In the genomic region with DNA sequence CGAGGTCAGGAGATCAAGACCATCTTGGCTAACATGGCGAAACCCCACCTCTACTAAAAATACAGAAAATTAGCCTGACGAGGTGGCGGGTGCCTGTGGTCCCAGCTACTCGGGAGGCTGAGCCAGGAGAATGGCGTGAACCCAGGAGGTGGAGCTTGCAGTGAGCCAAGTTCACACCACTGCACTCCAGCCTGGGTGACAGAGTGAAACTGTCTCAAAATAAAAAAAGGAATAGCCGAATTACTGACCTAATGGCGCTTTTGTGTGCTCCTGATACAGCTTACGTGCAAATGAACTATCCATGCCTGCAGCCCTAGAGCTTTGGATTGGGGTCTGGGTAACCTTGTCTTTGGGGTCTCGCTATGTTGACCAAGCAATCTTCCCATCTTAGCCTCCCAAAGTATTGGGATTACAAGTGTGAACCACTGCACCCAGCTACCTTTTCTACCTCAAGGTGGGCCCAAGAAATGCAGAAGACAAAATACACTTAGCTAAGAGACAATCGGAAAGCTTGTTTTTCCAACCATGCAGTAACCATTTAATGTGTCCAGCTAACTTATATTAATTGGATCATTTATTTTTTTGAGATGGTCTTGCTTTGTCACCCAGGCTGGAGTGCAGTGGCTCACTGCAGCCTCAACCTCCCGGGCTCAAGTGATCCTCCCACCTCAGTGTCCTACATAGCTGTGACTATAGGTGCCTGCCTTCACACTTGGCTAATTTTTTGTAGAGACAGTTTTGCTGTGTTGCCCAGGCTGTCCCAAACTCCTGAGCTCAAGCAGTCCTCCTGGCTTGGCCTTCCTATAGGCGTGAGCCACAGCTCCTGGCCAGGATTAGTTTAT, we compare ENCODE assay signal across 16 cellular contexts. TPM values are rescaled to one million over a fixed set of nuclear protein-coding genes. Genes with fewer than 3 reads are reported as not detected.
DNase-seq lines count a peak whose midpoint lies in the region; ATAC-seq, FAIRE-seq and TF ChIP-seq lines count a peak whose summit lies in the region.
"Had no signal": no experiment of that assay in that cellular context is flagged by ENCODE, and none has a peak within 500 bp of the region (broad histone marks: within the 10 kb centered on the region; RNA-seq: fewer than 3 reads in every experiment).

No MANE protein-coding gene starts in this region.

- peaks cover 43% of the 10 kb centered on the region; the same call in 2 of the 3 replicates for H3K36me3 ChIP-seq in K562 (ENCODE audit: control insufficient read depth, insufficient read depth, low read length)

- POLR2A ChIA-PET in A549 (lab: Yijun Ruan, JAX) (interaction anchor here (0.8 to 1.2 kb wide), 3 partner anchors 15 to 232 kb away, joined by 4 read pairs; no protein-coding TSS in a partner anchor), K562 (lab: Yijun Ruan, JAX) (interaction anchor here (0.5 to 1.6 kb wide), 15 partner anchors 9 to 561 kb away, joined by 3 to 11 read pairs (median 3); partner anchors contain the start of genes OXA1L and PPP1R3E)

- H3K27ac ChIP-seq in A549: no peak overlapping the region
- no peak overlapping the region for H3K27ac ChIP-seq in K562 (ENCODE audit: extremely low read depth, low read depth, low read length)
- H3K27ac ChIP-seq: pancreas, thoracic aorta had no signal

- TF ChIP-seq POLR2A in A549 (IDR thresholded peaks at IDR 0.05; ENCODE audit: low read length) (0 out of 2 replicates have a peak, but pooled peaks have one; percentile 16), GM19193 (IDR thresholded peaks at IDR 0.05; ENCODE audit: extremely low read depth, insufficient read depth, insufficient read length) (peak; percentile 39), K562 (conservative IDR thresholded peaks at IDR 0.05) (peak; percentile 68), erythroblast (IDR thresholded peaks at IDR 0.05; ENCODE audit: low read length) (no peak)

- DNase-seq in A549 (ENCODE audit: low read depth in 1 of 2, low spot score in 1 of 2) (no peak), K562 (ENCODE audit: extremely low read depth in 1 of 4, low spot score in 3 of 4) (no peak), erythroblast (lab: John Stamatoyannopoulos, UW) (no peak), NCI-H226 (no peak)
- DNase-seq: activated CD4-positive, CD25-positive, alpha-beta regulatory T cell treated with anti-CD3 and anti-CD28 coated beads, Interleukin-2, amount 50 U/mL, for 72 hours; KBM-7; left cardiac atrium; mucosa of descending colon; NCI-H1105 treated with DMSO at 0.1 percent for 48 hours; pancreas; stimulated activated CD4-positive, alpha-beta T cell treated with anti-CD3 and anti-CD28 coated beads, Interleukin-4, amount 100 ng/mL, for 24 hours; T-helper 2 cell had no signal

- no peaks in the 10 kb centered on the region for H3K9me1 ChIP-seq in K562 (ENCODE audit: control insufficient read depth, insufficient read depth, low read length)

- ATAC-seq in A549 (peak in 1 of 2 experiments; percentile 21; a peak in 3 of 6 replicates), K562 (peak; percentile 28), HG03135 (IDR thresholded peaks at IDR 0.05; ENCODE audit: unreplicated experiment) (no peak)
- ATAC-seq: left cardiac atrium, mucosa of descending colon, pancreas, Right ventricle myocardium inferior had no signal

- no peak overlapping the region for H2AFZ ChIP-seq in K562 (ENCODE audit: low read depth, low read length)

- TF ChIP-seq EP300 in A549 (IDR thresholded peaks at IDR 0.05): no peak
- TF ChIP-seq EP300 in K562 (IDR thresholded peaks at IDR 0.05; ENCODE audit: low read length): no peak

- H3K79me2 ChIP-seq in K562 (ENCODE audit: control insufficient read depth, insufficient read depth, low read length): peaks cover 26% of the 10 kb centered on the region

- CTCF ChIA-PET in A549 (lab: Yijun Ruan, JAX): interaction anchor here (0.7 to 14.7 kb wide), 30 partner anchors 9 to 237 kb away, joined by 3 to 186 read pairs (median 4); partner anchors contain the start of genes BCL2L2, CMTM5 and SLC22A17
- CTCF ChIA-PET in K562 (lab: Yijun Ruan, JAX; ENCODE audit: low intra/inter-chr PET ratio): interaction anchor here (0.7 to 2.4 kb wide), 3 partner anchors 62 to 549 kb away, joined by 3 to 10 read pairs (median 5); no protein-coding TSS in a partner anchor

- H3K4me1 ChIP-seq in A549 (peaks cover 15% of the 10 kb centered on the region), K562 (replicated peaks in 1 of 2; ENCODE audit: control insufficient read depth in 2 of 2, insufficient read depth in 2 of 2, low read length in 2 of 2) (peaks cover 3 to 8% of the 10 kb centered on the region in 2 experiments; a peak in 4 of 5 replicates)

- TF ChIP-seq CTCF in A549 (IDR thresholded peaks at IDR 0.05): no peak
- TF ChIP-seq CTCF in K562 (IDR thresholded peaks at IDR 0.05 in 2 of 3, conservative IDR thresholded peaks at IDR 0.05 in 1 of 3; ENCODE audit: insufficient read depth in 2 of 3, low read depth in 1 of 3, low read length in 3 of 3): no peak

- H3K27me3 ChIP-seq in K562 (ENCODE audit: control insufficient read depth in 2 of 2, insufficient read depth in 2 of 2, low read length in 2 of 2): no peaks in the 10 kb centered on the region
- H3K27me3 ChIP-seq: pancreas had no signal

- H3K9ac ChIP-seq in K562 (ENCODE audit: insufficient read depth in 1 of 2, low read depth in 2 of 2, low read length in 2 of 2): no peak overlapping the region

- no peaks in the 10 kb centered on the region; the same call in 1 of the 2 replicates for H4K20me1 ChIP-seq in K562 (replicated peaks; ENCODE audit: control insufficient read depth, insufficient read depth, low read length)

- H3K4me3 ChIP-seq in A549 (no peak overlapping the region), K562 (no peak overlapping the region)
- H3K4me3 ChIP-seq: mucosa of descending colon, pancreas, thoracic aorta had no signal

- H3K4me2 ChIP-seq in A549: no peak overlapping the region
- H3K4me2 ChIP-seq in K562 (ENCODE audit: insufficient read depth, low read length): no peak overlapping the region

- FAIRE-seq in A549 (lab: Jason Lieb, UNC) (no peak), K562 (lab: Jason Lieb, UNC) (no peak)
- FAIRE-seq: pancreas had no signal

- TF ChIP-seq RAD21 in A549 (conservative IDR thresholded peaks at IDR 0.05 in 1 of 2, IDR thresholded peaks at IDR 0.05 in 1 of 2) (no peak), K562 (CRISPR knock-in tag; conservative IDR thresholded peaks at IDR 0.05 in 1 of 2, IDR thresholded peaks at IDR 0.05 in 1 of 2) (no peak)

- BruUV-seq in K562 (replicated peaks; lab: Mats Ljungman, UMichigan): no TSS peak

- intact Hi-C loops in K562 (cut with micrococcal nuclease): loop anchor here (5.0 to 10.0 kb wide), 3 partner anchors 128 to 559 kb away; partner anchors contain the start of genes OXA1L, THTPA and ZFHX2

- 90% methylated on average over 13 of the region's 13 CpGs for WGBS in A549 (ENCODE audit: missing lambda C conversion rate)
- WGBS in K562 (ENCODE audit: insufficient coverage, low coverage, missing lambda C conversion rate): 68% methylated on average over 13 of the region's 13 CpGs

- H3K9me3 ChIP-seq in A549 (no peaks in the 10 kb centered on the region), K562 (replicated peaks; ENCODE audit: control insufficient read depth, insufficient read depth, low read depth, low read length) (no peaks in the 10 kb centered on the region)
- H3K9me3 ChIP-seq: mucosa of descending colon, pancreas, thoracic aorta had no signal

- in situ Hi-C loops in K562 (cut with MboI): no loop called here

RNA-seq across cellular contexts. Expression of gene PABPN1, which starts 5.5 kb away (rescaled TPM):
- 197 and 234 TPM in 2 replicates for polyA plus RNA-seq in A549 (2011; rRNA removed)
- polyA plus RNA-seq in A549 (2012; cell fraction: cytosol; rRNA removed): 170 TPM in 2 replicates
- 227 and 314 TPM in 2 replicates for polyA plus RNA-seq in A549 (2012; cell fraction: nucleus; rRNA removed)
- 148 to 158 TPM (median 157 TPM) in 3 replicates for polyA plus RNA-seq in A549 (2017; fragmentation: RNase III; extraction: RNeasy Plus Mini Kit Qiagen cat#74134 plus additional on column Dnase treatment)
- 73.1 and 92.0 TPM in 2 replicates for polyA minus RNA-seq in A549 (2011; rRNA and poly(A)+ RNA removed)
- total RNA-seq in K562 (2011; cell fraction: chromatin; rRNA removed; ENCODE audit: low replicate concordance): 516 and 682 TPM in 2 replicates
- 349 and 369 TPM in 2 replicates for total RNA-seq in K562 (2011; cell fraction: nucleolus; rRNA removed)
- 339 and 341 TPM in 2 replicates for total RNA-seq in K562 (2011; cell fraction: nucleoplasm; rRNA removed)
- total RNA-seq in K562 (2014; rRNA removed): 84.5 and 139 TPM in 2 replicates
- total RNA-seq in K562 (2014; rRNA removed; fragmentation: Illumina TruSeq; extraction: Trizol): 81.6 and 93.2 TPM in 2 replicates
- total RNA-seq in K562 (2015; rRNA removed; fragmentation: Illumina TruSeq; extraction: Trizol): 175 and 178 TPM in 2 replicates
- 192 and 215 TPM in 2 replicates for total RNA-seq in K562 (2021)
- 388 and 435 TPM in 2 replicates for polyA plus RNA-seq in K562 (2011; rRNA removed)
- 216 and 274 TPM in 2 replicates for polyA plus RNA-seq in K562 (2011; cell fraction: cytosol; rRNA removed)
- polyA plus RNA-seq in K562 (2011; cell fraction: nucleus; rRNA removed): 975 and 1,426 TPM in 2 replicates
- 169 and 185 TPM in 2 replicates for polyA plus RNA-seq in K562 (2012)
- 226 and 292 TPM in 2 replicates for polyA plus RNA-seq in K562 (2014; fragmentation: Illumina TruSeq; extraction: Trizol)
- polyA plus RNA-seq in K562 (2014; fragmentation: Nextera tagmentation; extraction: Ambion mirVana): 10 to 100 TPM; 32.6 to 34.4 TPM
- 194 and 243 TPM in 2 replicates for polyA plus RNA-seq in K562 (2014; rRNA removed)
- polyA minus RNA-seq in K562 (2011; rRNA and poly(A)+ RNA removed): 142 and 145 TPM in 2 replicates
- polyA minus RNA-seq in K562 (2011; cell fraction: cytosol; rRNA and poly(A)+ RNA removed): 47.2 and 52.1 TPM in 2 replicates
- 62.1 and 99.2 TPM in 2 replicates for polyA minus RNA-seq in K562 (2011; cell fraction: nucleus; rRNA and poly(A)+ RNA removed)

RNA-seq across cellular contexts. Expression of gene BCL2L2, which starts 20.1 kb away (rescaled TPM):
- polyA plus RNA-seq in A549 (2011; rRNA removed): 17.8 and 20.8 TPM in 2 replicates
- 15.4 and 18.6 TPM in 2 replicates for polyA plus RNA-seq in A549 (2012; cell fraction: cytosol; rRNA removed)
- polyA plus RNA-seq in A549 (2012; cell fraction: nucleus; rRNA removed): 18.1 and 31.0 TPM in 2 replicates
- 24.7 to 25.4 TPM (median 25.2 TPM) in 3 replicates for polyA plus RNA-seq in A549 (2017; fragmentation: RNase III; extraction: RNeasy Plus Mini Kit Qiagen cat#74134 plus additional on column Dnase treatment)
- 10.5 and 11.0 TPM in 2 replicates for polyA minus RNA-seq in A549 (2011; rRNA and poly(A)+ RNA removed)
- 36.5 and 38.0 TPM in 2 replicates for total RNA-seq in K562 (2011; cell fraction: chromatin; rRNA removed; ENCODE audit: low replicate concordance)
- 23.0 and 25.2 TPM in 2 replicates for total RNA-seq in K562 (2011; cell fraction: nucleolus; rRNA removed)
- total RNA-seq in K562 (2011; cell fraction: nucleoplasm; rRNA removed): 51.9 and 92.5 TPM in 2 replicates
- total RNA-seq in K562 (2014; rRNA removed): 15.3 and 17.8 TPM in 2 replicates
- total RNA-seq in K562 (2014; rRNA removed; fragmentation: Illumina TruSeq; extraction: Trizol): 13.4 and 14.8 TPM in 2 replicates
- 12.2 and 12.8 TPM in 2 replicates for total RNA-seq in K562 (2015; rRNA removed; fragmentation: Illumina TruSeq; extraction: Trizol)
- 13.0 and 18.7 TPM in 2 replicates for total RNA-seq in K562 (2021)
- 21.0 TPM in 2 replicates for polyA plus RNA-seq in K562 (2011; rRNA removed)
- 11.9 and 21.1 TPM in 2 replicates for polyA plus RNA-seq in K562 (2011; cell fraction: cytosol; rRNA removed)
- 30.9 and 38.7 TPM in 2 replicates for polyA plus RNA-seq in K562 (2011; cell fraction: nucleus; rRNA removed)
- 17.8 and 30.3 TPM in 2 replicates for polyA plus RNA-seq in K562 (2012)
- 14.7 and 17.2 TPM in 2 replicates for polyA plus RNA-seq in K562 (2014; fragmentation: Illumina TruSeq; extraction: Trizol)
- polyA plus RNA-seq in K562 (2014; fragmentation: Nextera tagmentation; extraction: Ambion mirVana): 1 to 10 TPM; 2.6 to 3.2 TPM
- polyA plus RNA-seq in K562 (2014; rRNA removed): 31.1 and 32.5 TPM in 2 replicates
- polyA minus RNA-seq in K562 (2011; rRNA and poly(A)+ RNA removed): 15.0 and 16.7 TPM in 2 replicates
- 4.6 and 6.2 TPM in 2 replicates for polyA minus RNA-seq in K562 (2011; cell fraction: cytosol; rRNA and poly(A)+ RNA removed)
- polyA minus RNA-seq in K562 (2011; cell fraction: nucleus; rRNA and poly(A)+ RNA removed): 12.1 and 17.8 TPM in 2 replicates

RNA-seq across cellular contexts. Expression of gene PPP1R3E, which starts 24.1 kb away (rescaled TPM):
- polyA plus RNA-seq in A549 (2011; rRNA removed): 11.1 and 12.4 TPM in 2 replicates
- 5.0 and 5.1 TPM in 2 replicates for polyA plus RNA-seq in A549 (2012; cell fraction: cytosol; rRNA removed)
- polyA plus RNA-seq in A549 (2012; cell fraction: nucleus; rRNA removed): 19.8 and 39.9 TPM in 2 replicates
- 5.3 to 7.5 TPM (median 6.8 TPM) in 3 replicates for polyA plus RNA-seq in A549 (2017; fragmentation: RNase III; extraction: RNeasy Plus Mini Kit Qiagen cat#74134 plus additional on column Dnase treatment)
- 4.9 and 6.7 TPM in 2 replicates for polyA minus RNA-seq in A549 (2011; rRNA and poly(A)+ RNA removed)
- 49.7 and 58.2 TPM in 2 replicates for total RNA-seq in K562 (2011; cell fraction: chromatin; rRNA removed; ENCODE audit: low replicate concordance)
- total RNA-seq in K562 (2011; cell fraction: nucleolus; rRNA removed): 37.2 and 38.4 TPM in 2 replicates
- total RNA-seq in K562 (2011; cell fraction: nucleoplasm; rRNA removed): 66.3 and 102 TPM in 2 replicates
- 2.8 and 3.2 TPM in 2 replicates for total RNA-seq in K562 (2014; rRNA removed)
- 7.1 and 8.4 TPM in 2 replicates for total RNA-seq in K562 (2014; rRNA removed; fragmentation: Illumina TruSeq; extraction: Trizol)
- total RNA-seq in K562 (2015; rRNA removed; fragmentation: Illumina TruSeq; extraction: Trizol): 7.2 and 8.5 TPM in 2 replicates
- total RNA-seq in K562 (2021): 7.3 and 7.6 TPM in 2 replicates
- 18.4 and 26.2 TPM in 2 replicates for polyA plus RNA-seq in K562 (2011; rRNA removed)
- 8.7 and 19.6 TPM in 2 replicates for polyA plus RNA-seq in K562 (2011; cell fraction: cytosol; rRNA removed)
- 94.0 and 103 TPM in 2 replicates for polyA plus RNA-seq in K562 (2011; cell fraction: nucleus; rRNA removed)
- 11.7 and 31.6 TPM in 2 replicates for polyA plus RNA-seq in K562 (2012)
- polyA plus RNA-seq in K562 (2014; fragmentation: Illumina TruSeq; extraction: Trizol): 11.5 and 13.4 TPM in 2 replicates
- 1 to 10 TPM; 3.4 to 3.9 TPM for polyA plus RNA-seq in K562 (2014; fragmentation: Nextera tagmentation; extraction: Ambion mirVana)
- polyA plus RNA-seq in K562 (2014; rRNA removed): 12.9 and 18.5 TPM in 2 replicates
- 10.7 and 11.8 TPM in 2 replicates for polyA minus RNA-seq in K562 (2011; rRNA and poly(A)+ RNA removed)
- polyA minus RNA-seq in K562 (2011; cell fraction: cytosol; rRNA and poly(A)+ RNA removed): 2.5 and 4.6 TPM in 2 replicates
- polyA minus RNA-seq in K562 (2011; cell fraction: nucleus; rRNA and poly(A)+ RNA removed): 12.1 and 20.7 TPM in 2 replicates

RNA-seq across cellular contexts. Expression of gene SLC22A17, which starts 26.0 kb away (rescaled TPM):
- polyA plus RNA-seq in A549 (2011; rRNA removed) (3.5 and 4.6 TPM in 2 replicates), A549 (2017; fragmentation: RNase III; extraction: RNeasy Plus Mini Kit Qiagen cat#74134 plus additional on column Dnase treatment) (6.3 to 9.6 TPM (median 8.4 TPM) in 3 replicates), K562 (2011; rRNA removed) (0.19 TPM in 1 of 2 replicates, not detected in the other), K562 (2014; fragmentation: Illumina TruSeq; extraction: Trizol) (0.06 and 0.07 TPM in 2 replicates), K562 (2014; fragmentation: Nextera tagmentation; extraction: Ambion mirVana) (not detected), K562 (2014; rRNA removed) (0.04 TPM in 1 of 2 replicates, not detected in the other)
- polyA plus RNA-seq in A549 (2012; cell fraction: cytosol; rRNA removed): 4.1 and 5.6 TPM in 2 replicates
- polyA plus RNA-seq in A549 (2012; cell fraction: nucleus; rRNA removed): 23.6 and 27.7 TPM in 2 replicates
- 3.5 and 4.2 TPM in 2 replicates for polyA minus RNA-seq in A549 (2011; rRNA and poly(A)+ RNA removed)
- 0.48 and 1.3 TPM in 2 replicates for total RNA-seq in K562 (2011; cell fraction: chromatin; rRNA removed; ENCODE audit: low replicate concordance)
- 0.50 and 1.1 TPM in 2 replicates for total RNA-seq in K562 (2011; cell fraction: nucleolus; rRNA removed)
- 0.37 and 0.53 TPM in 2 replicates for total RNA-seq in K562 (2011; cell fraction: nucleoplasm; rRNA removed)
- total RNA-seq in K562 (2014; rRNA removed) (0.09 and 0.12 TPM in 2 replicates), K562 (2014; rRNA removed; fragmentation: Illumina TruSeq; extraction: Trizol) (not detected in 2 replicates), K562 (2015; rRNA removed; fragmentation: Illumina TruSeq; extraction: Trizol) (not detected in 2 replicates), K562 (2021) (0.18 TPM in 1 of 2 replicates, not detected in the other)
- polyA plus RNA-seq in K562 (2011; cell fraction: cytosol; rRNA removed): 0.24 TPM in 1 of 2 replicates, not detected in the other
- 0.72 and 1.4 TPM in 2 replicates for polyA plus RNA-seq in K562 (2011; cell fraction: nucleus; rRNA removed)
- polyA plus RNA-seq in K562 (2012): 0.14 and 0.36 TPM in 2 replicates
- not detected in 2 replicates for polyA minus RNA-seq in K562 (2011; rRNA and poly(A)+ RNA removed)
- not detected in 2 replicates for polyA minus RNA-seq in K562 (2011; cell fraction: cytosol; rRNA and poly(A)+ RNA removed)
- not detected in 2 replicates for polyA minus RNA-seq in K562 (2011; cell fraction: nucleus; rRNA and poly(A)+ RNA removed)

RNA-seq across cellular contexts. Expression of gene EFS, which starts 38.3 kb away (rescaled TPM):
- polyA plus RNA-seq in A549 (2011; rRNA removed): not detected in 2 replicates
- polyA plus RNA-seq in A549 (2012; cell fraction: cytosol; rRNA removed): not detected in 2 replicates
- not detected in 2 replicates for polyA plus RNA-seq in A549 (2012; cell fraction: nucleus; rRNA removed)
- polyA plus RNA-seq in A549 (2017; fragmentation: RNase III; extraction: RNeasy Plus Mini Kit Qiagen cat#74134 plus additional on column Dnase treatment): not detected in 3 replicates
- polyA minus RNA-seq in A549 (2011; rRNA and poly(A)+ RNA removed): not detected in 2 replicates
- total RNA-seq in K562 (2011; cell fraction: chromatin; rRNA removed; ENCODE audit: low replicate concordance): 0.14 and 0.19 TPM in 2 replicates
- 0.17 TPM in 1 of 2 replicates, not detected in the other for total RNA-seq in K562 (2011; cell fraction: nucleolus; rRNA removed)
- total RNA-seq in K562 (2011; cell fraction: nucleoplasm; rRNA removed): not detected in 2 replicates
- total RNA-seq in K562 (2014; rRNA removed): not detected in 2 replicates
- not detected in 2 replicates for total RNA-seq in K562 (2014; rRNA removed; fragmentation: Illumina TruSeq; extraction: Trizol)
- not detected in 2 replicates for total RNA-seq in K562 (2015; rRNA removed; fragmentation: Illumina TruSeq; extraction: Trizol)
- total RNA-seq in K562 (2021): 0.07 TPM in 1 of 2 replicates, not detected in the other
- 0.03 and 0.08 TPM in 2 replicates for polyA plus RNA-seq in K562 (2011; rRNA removed)
- polyA plus RNA-seq in K562 (2011; cell fraction: cytosol; rRNA removed): 0.09 TPM in 2 replicates
- polyA plus RNA-seq in K562 (2011; cell fraction: nucleus; rRNA removed): 0.42 and 0.44 TPM in 2 replicates
- 0.03 TPM in 1 of 2 replicates, not detected in the other for polyA plus RNA-seq in K562 (2012)
- polyA plus RNA-seq in K562 (2014; fragmentation: Illumina TruSeq; extraction: Trizol): not detected in 2 replicates
- not detected for polyA plus RNA-seq in K562 (2014; fragmentation: Nextera tagmentation; extraction: Ambion mirVana)
- polyA plus RNA-seq in K562 (2014; rRNA removed): 0.01 TPM in 1 of 2 replicates, not detected in the other
- polyA minus RNA-seq in K562 (2011; rRNA and poly(A)+ RNA removed): not detected in 2 replicates
- polyA minus RNA-seq in K562 (2011; cell fraction: cytosol; rRNA and poly(A)+ RNA removed): not detected in 2 replicates
- 0.11 TPM in 1 of 2 replicates, not detected in the other for polyA minus RNA-seq in K562 (2011; cell fraction: nucleus; rRNA and poly(A)+ RNA removed)

Comparison
In these comparisons a context has a peak if more than half of its experiments do, and no peak if none do; other contexts are left out.
1. Of the 35 proteins assayed by ChIP-seq in both K562 and A549: peak only in K562: POLR2AphosphoS2; only in A549: none; in both: POLR2A; in neither: 31; mixed calls (peak in some experiments, not most) for 2.